Comparison of ENCODE assay signal across 8 cellular contexts in the genomic region with DNA sequence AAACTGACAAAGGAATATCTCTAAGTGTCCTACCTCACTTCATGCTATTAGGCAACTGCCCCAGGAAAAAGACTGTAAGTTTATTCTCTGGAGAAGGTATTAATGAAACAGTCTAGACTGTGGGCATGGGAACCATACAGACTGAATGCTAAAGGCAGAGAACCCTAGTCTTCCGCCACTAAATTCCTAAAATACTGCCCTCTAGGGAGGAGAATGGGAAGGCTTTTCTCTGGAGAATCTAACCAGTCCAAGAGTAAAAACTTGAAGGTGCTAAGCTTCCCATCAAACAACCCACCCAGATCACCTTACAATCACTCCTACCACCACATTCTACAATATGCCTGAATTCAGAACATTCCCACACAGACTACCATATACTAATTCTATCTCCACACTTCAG. TPM values are rescaled to one million over a fixed set of nuclear protein-coding genes. Genes with fewer than 3 reads are reported as not detected.
DNase-seq lines count a peak whose midpoint lies in the region; ATAC-seq, FAIRE-seq and TF ChIP-seq lines count a peak whose summit lies in the region.

No MANE protein-coding gene starts in this region.

- H3K9ac ChIP-seq in Karpas-422 (ENCODE audit: low read length): no peak overlapping the region

- no peak overlapping the region for H3K4me2 ChIP-seq in Karpas-422 (ENCODE audit: low read depth, low read length, poor library complexity, severe bottlenecking)

- peak; percentile 35 for TF ChIP-seq CTCF in AG04449 (IDR thresholded peaks at IDR 0.05; ENCODE audit: insufficient read depth, low read length, missing control alignments)
- TF ChIP-seq CTCF in GM12873 (IDR thresholded peaks at IDR 0.05; ENCODE audit: insufficient read depth, low read depth, low read length, missing control alignments): peak; percentile 38

- no peak for DNase-seq in AG04449 (ENCODE audit: low read depth, low spot score)
- DNase-seq in RCC 7860 (ENCODE audit: low spot score): peak; percentile 17
- DNase-seq in foreskin melanocyte: peak; percentile 13
- no peak for DNase-seq in stimulated activated CD4-positive, alpha-beta T cell treated with anti-CD3 and anti-CD28 coated beads, Interleukin-4, amount 100 ng/mL, for 4 hours
- DNase-seq in Karpas-422: no peak
- no peak for DNase-seq in activated T-cell treated with anti-CD3 and anti-CD28 coated beads, Interleukin-2, amount 50 U/mL, for 1 hour

- H4K20me1 ChIP-seq in Karpas-422 (ENCODE audit: insufficient read depth, low read depth, low read length): no peaks in the 10 kb centered on the region

- no peaks in the 10 kb centered on the region for H3K27me3 ChIP-seq in Karpas-422 (ENCODE audit: low read length)

- H3K36me3 ChIP-seq in Karpas-422 (ENCODE audit: insufficient read depth, low read length): no peaks in the 10 kb centered on the region; the same call in 1 of the 2 replicates

- POLR2A ChIA-PET in AG04449 (lab: Yijun Ruan, JAX): no interaction called here

- FAIRE-seq in RCC 7860 (lab: Jason Lieb, UNC): no peak

- peaks cover 58% of the 10 kb centered on the region for H3K79me2 ChIP-seq in Karpas-422 (ENCODE audit: low read length)

- H3K4me3 ChIP-seq in AG04449 (ENCODE audit: low read depth, low read length): no peak overlapping the region
- H3K4me3 ChIP-seq in Karpas-422 (ENCODE audit: low read length): no peak overlapping the region

- H2AFZ ChIP-seq in Karpas-422 (ENCODE audit: low read length): no peak overlapping the region

- no peaks in the 10 kb centered on the region for H3K9me3 ChIP-seq in Karpas-422 (ENCODE audit: low read length)

- H3K27ac ChIP-seq in Karpas-422 (ENCODE audit: low read length): no peak overlapping the region

- H3K9me2 ChIP-seq in Karpas-422 (replicated peaks; ENCODE audit: insufficient read depth, low read length): no peaks in the 10 kb centered on the region

- CTCF ChIA-PET in AG04449 (lab: Yijun Ruan, JAX): interaction anchor here (1.0 to 3.3 kb wide), 10 partner anchors 11 to 329 kb away, joined by 3 to 29 read pairs (median 4); no protein-coding TSS in a partner anchor

- no peak for ATAC-seq in GM18907 (IDR thresholded peaks at IDR 0.05; ENCODE audit: unreplicated experiment)

- H3K4me1 ChIP-seq in Karpas-422 (ENCODE audit: low read length): peaks cover 24% of the 10 kb centered on the region

RNA-seq across cellular contexts. Expression of gene SRBD1, which starts 3.4 kb away (rescaled TPM):
- total RNA-seq in Karpas-422 (2014; rRNA removed; shearing (Covaris generic); ENCODE audit: low replicate concordance): 11.1 and 29.7 TPM in 2 replicates

RNA-seq across cellular contexts. Expression of gene PRKCE, which starts 43.8 kb away (rescaled TPM):
- total RNA-seq in Karpas-422 (2014; rRNA removed; shearing (Covaris generic); ENCODE audit: low replicate concordance): 61.8 and 94.7 TPM in 2 replicates

Comparison
In these comparisons a context has a peak if more than half of its experiments do, and no peak if none do; other contexts are left out.
1. DNase-seq: peak in RCC 7860 (single experiment) and foreskin melanocyte (single experiment); none in AG04449 (single experiment), stimulated activated CD4-positive, alpha-beta T cell treated with anti-CD3 and anti-CD28 coated beads, Interleukin-4, amount 100 ng/mL, for 4 hours (0 of 2), Karpas-422 (single experiment) and activated T-cell treated with anti-CD3 and anti-CD28 coated beads, Interleukin-2, amount 50 U/mL, for 1 hour (single experiment).